ENCODE assay signal across 22 cellular contexts in the genomic region with DNA sequence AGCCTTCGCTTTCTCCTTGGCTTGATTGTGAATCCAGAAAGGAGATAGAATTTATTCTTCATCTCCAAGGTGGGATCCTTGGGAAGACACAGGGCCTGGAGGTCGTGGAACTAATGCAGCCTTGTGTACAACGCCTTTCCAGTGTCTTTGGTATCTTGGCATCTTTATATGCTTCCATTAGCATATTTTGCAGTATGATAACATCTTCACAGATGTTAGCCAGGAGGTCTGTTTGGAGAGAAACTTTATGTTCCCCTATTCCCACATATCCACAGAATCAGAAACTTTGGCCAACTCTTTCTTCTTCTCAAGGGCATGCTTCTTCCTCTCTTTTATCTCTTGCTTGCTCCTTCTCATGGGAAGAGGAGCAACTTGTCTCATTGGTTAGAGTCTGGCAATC.
DNase-seq lines count a peak whose midpoint lies in the region; ATAC-seq and TF ChIP-seq lines count a peak whose summit lies in the region.
"Had no signal": no experiment of that assay in that cellular context is flagged by ENCODE, and none has a peak within 500 bp of the region (broad histone marks: within the 10 kb centered on the region; RNA-seq: fewer than 3 reads in every experiment).

No MANE protein-coding gene starts in this region.

- H3K36me3 ChIP-seq in right lobe of liver (no peaks in the 10 kb centered on the region), lower lobe of right lung (no peaks in the 10 kb centered on the region)
- H3K36me3 ChIP-seq: BE2C had no signal

- no peaks in the 10 kb centered on the region for H3K27me3 Mint-ChIP-seq in activated naive CD4-positive, alpha-beta T cell treated with anti-CD3 and anti-CD28 coated beads, Interleukin-2, amount 50 U/mL, for 24 hours
- H3K27me3 Mint-ChIP-seq in activated naive CD4-positive, alpha-beta T cell treated with anti-CD3 and anti-CD28 coated beads, Interleukin-2, amount 10 ng/mL, durations not matched to agents 7 days and 5 days = no peaks in the 10 kb centered on the region
- H3K27me3 Mint-ChIP-seq: CD4-positive, alpha-beta T cell had no signal

- peaks cover 0 to 39% (median 19%) of the 10 kb centered on the region in 4 donors for H3K4me1 ChIP-seq in right lobe of liver
- peaks cover 10% of the 10 kb centered on the region for H3K4me1 ChIP-seq in lower lobe of right lung
- H3K4me1 ChIP-seq: A549, BE2C had no signal

- TF ChIP-seq POLR2A in right lobe of liver (IDR thresholded peaks at IDR 0.05) = no peak

- ATAC-seq in right lobe of liver = no peak
- no peak for ATAC-seq in HG03432 (IDR thresholded peaks at IDR 0.05; ENCODE audit: unreplicated experiment)
- no peak for ATAC-seq in lower lobe of right lung
- ATAC-seq: A549, GM12878 had no signal

- no peaks in the 10 kb centered on the region for H3K9me3 Mint-ChIP-seq in activated naive CD4-positive, alpha-beta T cell treated with anti-CD3 and anti-CD28 coated beads, Interleukin-2, amount 50 U/mL, for 24 hours
- H3K9me3 Mint-ChIP-seq in activated naive CD4-positive, alpha-beta T cell treated with anti-CD3 and anti-CD28 coated beads, Interleukin-2, amount 10 ng/mL, durations not matched to agents 7 days and 5 days = no peaks in the 10 kb centered on the region
- H3K9me3 Mint-ChIP-seq: CD14-positive monocyte; CD4-positive, alpha-beta T cell had no signal

- intact Hi-C loops in right lobe of liver (cut with DNase I) = no loop called here
- intact Hi-C loops in lower lobe of right lung (cut with DNase I) = no loop called here

- no peaks in the 10 kb centered on the region for H3K27me3 ChIP-seq in right lobe of liver
- no peaks in the 10 kb centered on the region for H3K27me3 ChIP-seq in lower lobe of right lung (ENCODE audit: low read depth)
- H3K27me3 ChIP-seq: BE2C; BLaER1 treated with 17β-estradiol and CSF1 and Interleukin-3, amounts not matched to agents 10 nM and 100 nM had no signal

- H3K27ac ChIP-seq in right lobe of liver (peak overlapping the region; percentile 50 to 66 (median 61)), lower lobe of right lung (no peak overlapping the region)
- H3K27ac ChIP-seq: A549; BLaER1 treated with 17β-estradiol and CSF1 and Interleukin-3, amounts not matched to agents 10 nM and 100 nM; GM23248 had no signal

- DNase-seq in activated naive CD4-positive, alpha-beta T cell treated with anti-CD3 and anti-CD28 coated beads, Interleukin-2, amount 10 ng/mL, durations not matched to agents 7 days and 5 days = no peak
- DNase-seq in EH (ENCODE audit: low read depth) = peak; percentile 34
- no peak for DNase-seq in right lobe of liver
- no peak for DNase-seq in lower lobe of right lung
- no peak for DNase-seq in kidney glomerular epithelial cell (lab: John Stamatoyannopoulos, UW)
- DNase-seq: 8988T; AML-193; BE2C; Calu3; CD4-positive, alpha-beta T cell; COR-L47; DMS53; DMS79 treated with DMSO at 0.1 percent for 48 hours; GM23248; H7; HCEC 1CT had no signal

- 88% methylated on average over 3 of the region's 3 CpGs for WGBS in right lobe of liver (ENCODE audit: insufficient coverage, low coverage, low lambda C conversion rate, missing lambda C conversion rate)

- peaks cover 27% of the 10 kb centered on the region for H3K36me3 Mint-ChIP-seq in activated naive CD4-positive, alpha-beta T cell treated with anti-CD3 and anti-CD28 coated beads, Interleukin-2, amount 50 U/mL, for 24 hours
- no peaks in the 10 kb centered on the region for H3K36me3 Mint-ChIP-seq in activated naive CD4-positive, alpha-beta T cell treated with anti-CD3 and anti-CD28 coated beads, Interleukin-2, amount 10 ng/mL, durations not matched to agents 7 days and 5 days

- H3K4me3 Mint-ChIP-seq in activated naive CD4-positive, alpha-beta T cell treated with anti-CD3 and anti-CD28 coated beads, Interleukin-2, amount 50 U/mL, for 24 hours = no peak overlapping the region
- no peak overlapping the region for H3K4me3 Mint-ChIP-seq in activated naive CD4-positive, alpha-beta T cell treated with anti-CD3 and anti-CD28 coated beads, Interleukin-2, amount 10 ng/mL, durations not matched to agents 7 days and 5 days
- H3K4me3 Mint-ChIP-seq: CD14-positive monocyte; CD4-positive, alpha-beta T cell had no signal

- peak overlapping the region; percentile 15 for H3K27ac Mint-ChIP-seq in activated naive CD4-positive, alpha-beta T cell treated with anti-CD3 and anti-CD28 coated beads, Interleukin-2, amount 50 U/mL, for 24 hours
- no peak overlapping the region for H3K27ac Mint-ChIP-seq in activated naive CD4-positive, alpha-beta T cell treated with anti-CD3 and anti-CD28 coated beads, Interleukin-2, amount 10 ng/mL, durations not matched to agents 7 days and 5 days
- H3K27ac Mint-ChIP-seq: CD14-positive monocyte; CD4-positive, alpha-beta T cell had no signal

- H3K9me3 ChIP-seq in right lobe of liver (no peaks in the 10 kb centered on the region), lower lobe of right lung (no peaks in the 10 kb centered on the region)
- H3K9me3 ChIP-seq: A549, BE2C had no signal

- CTCF ChIA-PET in activated naive CD4-positive, alpha-beta T cell treated with anti-CD3 and anti-CD28 coated beads, Interleukin-2, amount 10 ng/mL, durations not matched to agents 7 days and 5 days (lab: Charles Lee) = no interaction called here

- H3K4me1 Mint-ChIP-seq in activated naive CD4-positive, alpha-beta T cell treated with anti-CD3 and anti-CD28 coated beads, Interleukin-2, amount 50 U/mL, for 24 hours = peaks cover 69% of the 10 kb centered on the region
- H3K4me1 Mint-ChIP-seq in activated naive CD4-positive, alpha-beta T cell treated with anti-CD3 and anti-CD28 coated beads, Interleukin-2, amount 10 ng/mL, durations not matched to agents 7 days and 5 days = peaks cover 6% of the 10 kb centered on the region
- H3K4me1 Mint-ChIP-seq: CD14-positive monocyte had no signal

- H3K4me3 ChIP-seq in right lobe of liver = no peak overlapping the region
- no peak overlapping the region for H3K4me3 ChIP-seq in lower lobe of right lung
- H3K4me3 ChIP-seq: A549; BLaER1 treated with 17β-estradiol and CSF1 and Interleukin-3, amounts not matched to agents 10 nM and 100 nM; GM12878; GM23248 had no signal

- TF ChIP-seq CTCF in right lobe of liver (IDR thresholded peaks at IDR 0.05) = no peak
- no peak for TF ChIP-seq CTCF in lower lobe of right lung (IDR thresholded peaks at IDR 0.05)
